In the genomic region with DNA sequence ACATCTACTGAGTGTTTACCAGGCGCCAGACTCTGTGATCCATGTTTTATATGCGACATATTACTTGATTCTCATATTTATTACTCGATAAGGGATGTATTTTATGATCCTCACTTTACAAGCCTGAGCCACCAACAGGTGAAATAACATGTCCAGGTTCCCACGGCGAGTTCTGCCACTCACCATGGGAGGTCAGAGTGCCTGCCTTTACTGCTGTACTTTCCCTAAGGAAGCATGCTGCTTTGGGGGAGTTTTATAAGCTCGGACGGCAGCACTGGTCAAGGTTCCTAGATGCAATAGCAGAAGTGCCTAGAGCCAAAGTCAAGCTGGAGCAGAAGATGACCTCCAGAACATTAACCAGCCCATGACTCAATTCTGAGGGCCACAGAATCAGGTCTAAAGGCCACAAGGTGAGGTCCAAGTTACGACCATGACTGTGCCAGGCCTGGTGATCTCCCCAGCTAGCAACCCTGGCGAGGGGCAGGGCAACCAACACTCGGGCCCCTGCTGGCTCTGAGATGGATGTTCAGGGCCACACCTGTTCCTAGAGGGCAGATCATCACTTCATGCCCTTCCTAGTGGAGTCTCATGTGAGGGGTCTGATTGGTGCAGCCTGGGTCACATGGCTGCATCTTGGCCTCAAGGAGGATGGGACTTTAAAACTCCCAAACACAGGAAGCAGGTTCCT, we compare ENCODE assay signal across 18 cellular contexts. TPM values are rescaled to one million over a fixed set of nuclear protein-coding genes. Genes with fewer than 3 reads are reported as not detected.
A peak's percentile ranks its signal among the peaks of the same experiment; 100 is the strongest.
DNase-seq lines count a peak whose midpoint lies in the region; ATAC-seq, FAIRE-seq and TF ChIP-seq lines count a peak whose summit lies in the region.
"Had no signal": no experiment of that assay in that cellular context is flagged by ENCODE, and none has a peak within 500 bp of the region (broad histone marks: within the 10 kb centered on the region; RNA-seq: fewer than 3 reads in every experiment).

No MANE protein-coding gene starts in this region.

- peak; percentile 53 for DNase-seq in natural killer cell treated with Interleukin-12 subunit alpha and Interleukin-12 subunit beta and Interleukin-15 and Interleukin-18, amount 100 ng/mL, for 72 hours (ENCODE audit: low spot score)
- DNase-seq in natural killer cell: no peak
- peak; percentile 22 for DNase-seq in endodermal cell
- DNase-seq in pancreas: peak in 2 of 6 donors; percentile 46
- no peak for DNase-seq in activated CD4-positive, alpha-beta T cell treated with anti-CD3 and anti-CD28 coated beads, Interleukin-2, amount 10 ng/mL, durations not matched to agents 24 days and 14 days
- no peak for DNase-seq in SKM-1 treated with dmso at 0.1 percent for 144 hours (lab: John Stamatoyannopoulos, UW; ENCODE audit: unreplicated experiment)
- DNase-seq: KG1, NCI-H1092 treated with DMSO at 0.1 percent for 48 hours, NCI-H510A treated with DMSO at 0.1 percent for 48 hours, PC-9 had no signal

- H3K9me3 ChIP-seq in endodermal cell (ENCODE audit: control insufficient read depth, low read length): no peaks in the 10 kb centered on the region
- no peaks in the 10 kb centered on the region for H3K9me3 ChIP-seq in pancreas
- H3K9me3 ChIP-seq: A549 had no signal

- no peak overlapping the region for H3K27ac Mint-ChIP-seq in natural killer cell treated with Interleukin-12 subunit alpha and Interleukin-12 subunit beta and Interleukin-15 and Interleukin-18, amount 100 ng/mL, for 72 hours
- no peak overlapping the region for H3K27ac Mint-ChIP-seq in natural killer cell
- H3K27ac Mint-ChIP-seq in endodermal cell: no peak overlapping the region
- no peak overlapping the region for H3K27ac Mint-ChIP-seq in activated CD4-positive, alpha-beta T cell treated with anti-CD3 and anti-CD28 coated beads, Interleukin-2, amount 10 ng/mL, durations not matched to agents 24 days and 14 days

- no peaks in the 10 kb centered on the region for H3K9me3 Mint-ChIP-seq in natural killer cell treated with Interleukin-12 subunit alpha and Interleukin-12 subunit beta and Interleukin-15 and Interleukin-18, amount 100 ng/mL, for 72 hours
- no peaks in the 10 kb centered on the region for H3K9me3 Mint-ChIP-seq in natural killer cell
- no peaks in the 10 kb centered on the region for H3K9me3 Mint-ChIP-seq in endodermal cell
- no peaks in the 10 kb centered on the region for H3K9me3 Mint-ChIP-seq in activated CD4-positive, alpha-beta T cell treated with anti-CD3 and anti-CD28 coated beads, Interleukin-2, amount 10 ng/mL, durations not matched to agents 24 days and 14 days

- H3K4me1 Mint-ChIP-seq in natural killer cell treated with Interleukin-12 subunit alpha and Interleukin-12 subunit beta and Interleukin-15 and Interleukin-18, amount 100 ng/mL, for 72 hours (ENCODE audit: low read depth in 2 of 2): peaks cover 0 to 4% of the 10 kb centered on the region in 2 donors
- H3K4me1 Mint-ChIP-seq in natural killer cell (peaks cover 5 to 7% of the 10 kb centered on the region in 2 donors), endodermal cell (no peaks in the 10 kb centered on the region)
- H3K4me1 Mint-ChIP-seq in activated CD4-positive, alpha-beta T cell treated with anti-CD3 and anti-CD28 coated beads, Interleukin-2, amount 10 ng/mL, durations not matched to agents 24 days and 14 days: peaks cover 2% of the 10 kb centered on the region

- intact Hi-C loops in natural killer cell (cut with micrococcal nuclease) (no loop called here), pancreas (cut with DNase I) (loop anchor here in 2 of 3 donors (10.0 kb wide), 2 partner anchors 207 to 217 kb away; no protein-coding TSS in a partner anchor)
- intact Hi-C loops in activated CD4-positive, alpha-beta T cell treated with anti-CD3 and anti-CD28 coated beads, Interleukin-2, amount 10 ng/mL, durations not matched to agents 24 days and 14 days (cut with micrococcal nuclease): no loop called here

- H3K4me3 Mint-ChIP-seq in natural killer cell treated with Interleukin-12 subunit alpha and Interleukin-12 subunit beta and Interleukin-15 and Interleukin-18, amount 100 ng/mL, for 72 hours: no peak overlapping the region
- no peak overlapping the region for H3K4me3 Mint-ChIP-seq in natural killer cell
- H3K4me3 Mint-ChIP-seq in endodermal cell: no peak overlapping the region
- no peak overlapping the region for H3K4me3 Mint-ChIP-seq in activated CD4-positive, alpha-beta T cell treated with anti-CD3 and anti-CD28 coated beads, Interleukin-2, amount 10 ng/mL, durations not matched to agents 24 days and 14 days

- TF ChIP-seq CTCF in natural killer cell (IDR thresholded peaks at IDR 0.05) (no peak), endodermal cell (conservative IDR thresholded peaks at IDR 0.05) (no peak), pancreas (IDR thresholded peaks at IDR 0.05) (no peak)

- H3K36me3 ChIP-seq in endodermal cell (ENCODE audit: control insufficient read depth, insufficient read depth, low read length): peaks cover 6% of the 10 kb centered on the region
- H3K36me3 ChIP-seq in pancreas: peaks cover 0 to 4% (median 0%) of the 10 kb centered on the region in 3 donors

- H3K4me3 ChIP-seq in endodermal cell (ENCODE audit: low read length) (no peak overlapping the region), pancreas (no peak overlapping the region)
- H3K4me3 ChIP-seq: A549, PC-9 had no signal

- no peaks in the 10 kb centered on the region for H3K27me3 ChIP-seq in endodermal cell (ENCODE audit: control insufficient read depth, insufficient read depth, low read length, poor library complexity, severe bottlenecking)
- no peaks in the 10 kb centered on the region for H3K27me3 ChIP-seq in pancreas

- whole genome bisulfite sequencing in endodermal cell (ENCODE audit: insufficient coverage in 1 of 2, insufficient read length in 1 of 2), 2 experiments: 87 to 95% methylated on average over 9 to 10 of the region's 10 CpGs
- WGBS in pancreas, 2 donors: 43 to 45% methylated on average over 10 of the region's 10 CpGs

- H3K36me3 Mint-ChIP-seq in natural killer cell treated with Interleukin-12 subunit alpha and Interleukin-12 subunit beta and Interleukin-15 and Interleukin-18, amount 100 ng/mL, for 72 hours: no peaks in the 10 kb centered on the region
- H3K36me3 Mint-ChIP-seq in natural killer cell (no peaks in the 10 kb centered on the region), endodermal cell (ENCODE audit: low read depth) (peaks cover 31% of the 10 kb centered on the region)
- H3K36me3 Mint-ChIP-seq in activated CD4-positive, alpha-beta T cell treated with anti-CD3 and anti-CD28 coated beads, Interleukin-2, amount 10 ng/mL, durations not matched to agents 24 days and 14 days (ENCODE audit: low read depth): peaks cover 1% of the 10 kb centered on the region

- H3K9ac ChIP-seq in endodermal cell (ENCODE audit: extremely low read depth, low read length, poor library complexity, severe bottlenecking): no peak overlapping the region

- ATAC-seq in natural killer cell treated with Interleukin-12 subunit alpha and Interleukin-12 subunit beta and Interleukin-15 and Interleukin-18, amount 100 ng/mL, for 72 hours: no peak
- ATAC-seq in natural killer cell (no peak), pancreas (peak in 3 of 4 donors; percentile 61 to 70 (median 61)), HG03045 (IDR thresholded peaks at IDR 0.05; ENCODE audit: unreplicated experiment) (no peak), GM21786 (IDR thresholded peaks at IDR 0.05; ENCODE audit: unreplicated experiment) (no peak)
- ATAC-seq: A549, HepG2 had no signal

- no peak overlapping the region for H3K27ac ChIP-seq in endodermal cell (ENCODE audit: low read depth, low read length)
- H3K27ac ChIP-seq in pancreas: no peak overlapping the region
- H3K27ac ChIP-seq: A549, C4-2B, PC-9 had no signal

- no peak for FAIRE-seq in pancreas (lab: Jason Lieb, UNC)
- FAIRE-seq: A549, HepG2 had no signal

- H3K4me1 ChIP-seq in endodermal cell (ENCODE audit: control insufficient read depth, insufficient read depth, low read length): no peaks in the 10 kb centered on the region
- peaks cover 0 to 6% (median 5%) of the 10 kb centered on the region in 3 donors for H3K4me1 ChIP-seq in pancreas
- H3K4me1 ChIP-seq: A549 had no signal

- no peaks in the 10 kb centered on the region for H3K27me3 Mint-ChIP-seq in natural killer cell treated with Interleukin-12 subunit alpha and Interleukin-12 subunit beta and Interleukin-15 and Interleukin-18, amount 100 ng/mL, for 72 hours
- H3K27me3 Mint-ChIP-seq in natural killer cell (ENCODE audit: low read depth in 2 of 2) (no peaks in the 10 kb centered on the region), endodermal cell (ENCODE audit: insufficient read depth) (no peaks in the 10 kb centered on the region)
- no peaks in the 10 kb centered on the region for H3K27me3 Mint-ChIP-seq in activated CD4-positive, alpha-beta T cell treated with anti-CD3 and anti-CD28 coated beads, Interleukin-2, amount 10 ng/mL, durations not matched to agents 24 days and 14 days

RNA-seq across cellular contexts. Expression of a gene that starts 14.2 kb away (rescaled TPM):
- total RNA-seq in natural killer cell treated with Interleukin-12 subunit alpha and Interleukin-12 subunit beta and Interleukin-15 and Interleukin-18, amount 100 ng/mL, for 72 hours: 10 to 100 TPM; 23.3 to 37.8 TPM
- total RNA-seq in natural killer cell (10 to 100 TPM; 16.5 to 30.1 (median 27.1) TPM), endodermal cell (10 to 100 TPM; 49.8 to 65.2 TPM), pancreas (10 to 100 TPM; 11.7 to 21.1 (median 14.1) TPM)
- 52.4 TPM for polyA plus RNA-seq in endodermal cell (2013, experiment 1 of 2)
- 51.6 TPM for polyA plus RNA-seq in endodermal cell (2013, experiment 2 of 2)
- polyA plus RNA-seq in pancreas: 10 to 100 TPM; 21.9 to 23.8 TPM
- total RNA-seq in activated CD4-positive, alpha-beta T cell treated with anti-CD3 and anti-CD28 coated beads, Interleukin-2, amount 10 ng/mL, durations not matched to agents 24 days and 14 days: 26.3 and 28.5 TPM in 2 replicates

RNA-seq across cellular contexts. Expression of a gene that starts 55.1 kb away (rescaled TPM):
- total RNA-seq in natural killer cell treated with Interleukin-12 subunit alpha and Interleukin-12 subunit beta and Interleukin-15 and Interleukin-18, amount 100 ng/mL, for 72 hours: not detected
- total RNA-seq in natural killer cell: under 1 TPM in 1 of 3 donors, not detected in 2; 0.99 TPM
- total RNA-seq in endodermal cell: not detected
- 1.1 TPM for polyA plus RNA-seq in endodermal cell (2013, experiment 1 of 2)
- polyA plus RNA-seq in endodermal cell (2013, experiment 2 of 2): 0.58 TPM
- total RNA-seq in pancreas: not detected
- under 1 TPM in 1 of 2 donors, not detected in 1; 0.54 TPM for polyA plus RNA-seq in pancreas
- total RNA-seq in activated CD4-positive, alpha-beta T cell treated with anti-CD3 and anti-CD28 coated beads, Interleukin-2, amount 10 ng/mL, durations not matched to agents 24 days and 14 days: not detected in 2 replicates
- total RNA-seq: H4, HepG2, M059J, PC-9, Right ventricle myocardium inferior had no signal
- polyA plus RNA-seq: A549, HepG2 had no signal

RNA-seq across cellular contexts. Expression of a gene that starts 58.1 kb away (rescaled TPM):
- not detected for total RNA-seq in natural killer cell treated with Interleukin-12 subunit alpha and Interleukin-12 subunit beta and Interleukin-15 and Interleukin-18, amount 100 ng/mL, for 72 hours
- not detected for total RNA-seq in natural killer cell
- total RNA-seq in endodermal cell: not detected
- 0.21 TPM for polyA plus RNA-seq in endodermal cell (2013, experiment 1 of 2)
- 0.17 TPM for polyA plus RNA-seq in endodermal cell (2013, experiment 2 of 2)
- total RNA-seq in pancreas: not detected
- under 1 TPM in 1 of 2 donors, not detected in 1; 0.05 TPM for polyA plus RNA-seq in pancreas
- not detected in 2 replicates for total RNA-seq in activated CD4-positive, alpha-beta T cell treated with anti-CD3 and anti-CD28 coated beads, Interleukin-2, amount 10 ng/mL, durations not matched to agents 24 days and 14 days
- total RNA-seq: H4, HepG2, M059J, PC-9, Right ventricle myocardium inferior had no signal
- polyA plus RNA-seq: A549, HepG2 had no signal

Comparison
In these comparisons a context has a peak if more than half of its experiments do, and no peak if none do; other contexts are left out.
1. DNase-seq: peak in natural killer cell treated with Interleukin-12 subunit alpha and Interleukin-12 subunit beta and Interleukin-15 and Interleukin-18, amount 100 ng/mL, for 72 hours (single experiment) and endodermal cell (single experiment); none in natural killer cell (single experiment), activated CD4-positive, alpha-beta T cell treated with anti-CD3 and anti-CD28 coated beads, Interleukin-2, amount 10 ng/mL, durations not matched to agents 24 days and 14 days (single experiment) and SKM-1 treated with dmso at 0.1 percent for 144 hours (single experiment).
2. ATAC-seq: peak in pancreas (3 of 4); none in natural killer cell treated with Interleukin-12 subunit alpha and Interleukin-12 subunit beta and Interleukin-15 and Interleukin-18, amount 100 ng/mL, for 72 hours (0 of 2), natural killer cell (0 of 3), HG03045 (single experiment) and GM21786 (single experiment).
3. intact Hi-C loops: an anchor here in pancreas (10.0 kb wide); none called in natural killer cell and activated CD4-positive, alpha-beta T cell treated with anti-CD3 and anti-CD28 coated beads, Interleukin-2, amount 10 ng/mL, durations not matched to agents 24 days and 14 days.